In the genomic region with DNA sequence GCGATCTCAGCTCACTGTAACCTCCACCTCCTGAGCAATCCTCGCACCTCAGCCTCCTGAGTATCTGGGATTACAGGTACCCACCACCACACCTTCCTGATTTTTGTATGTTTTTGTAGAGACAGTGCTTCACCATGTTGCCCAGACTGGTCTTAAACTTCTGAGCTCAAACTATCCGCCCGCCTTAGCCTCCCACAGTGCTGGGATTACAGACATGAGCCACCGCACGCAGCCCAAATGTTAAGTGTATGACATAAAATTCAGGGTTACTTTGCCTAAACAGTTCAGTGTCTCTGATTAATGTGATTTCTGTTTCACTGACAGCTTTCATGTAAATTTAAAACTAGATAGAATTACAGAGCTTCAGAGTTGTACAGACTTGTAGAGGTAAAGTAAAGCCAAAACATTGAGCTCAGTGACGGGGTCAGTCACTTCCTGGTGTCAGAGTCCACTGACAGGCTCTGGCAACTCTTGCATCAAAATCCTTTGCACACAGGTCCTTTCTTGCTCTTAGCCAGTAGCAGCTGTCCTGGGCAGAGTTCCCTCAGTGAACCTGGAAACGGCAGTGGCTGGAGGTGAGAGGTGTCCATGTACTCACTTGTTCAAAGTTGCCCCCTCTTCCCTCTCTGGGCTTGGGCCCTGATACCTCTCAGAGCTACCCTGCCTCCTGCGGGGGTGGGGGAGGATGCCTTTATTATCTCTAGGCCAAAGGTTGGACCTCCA, we compare ENCODE assay signal across 31 cellular contexts. TPM values are rescaled to one million over a fixed set of nuclear protein-coding genes. Genes with fewer than 3 reads are reported as not detected.
A peak's percentile ranks its signal among the peaks of the same experiment; 100 is the strongest.
DNase-seq lines count a peak whose midpoint lies in the region; ATAC-seq and TF ChIP-seq lines count a peak whose summit lies in the region.
"Had no signal": no experiment of that assay in that cellular context is flagged by ENCODE, and none has a peak within 500 bp of the region (broad histone marks: within the 10 kb centered on the region; RNA-seq: fewer than 3 reads in every experiment).

No MANE protein-coding gene starts in this region.

- H3K27ac Mint-ChIP-seq in stimulated activated memory B cell treated with anti-CD40 and anti-IgM and Interleukin-4, amounts not matched to agents 10 μg/mL and 1 μg/mL and 100 μg/mL, for 72 hours = peak overlapping the region; percentile 57
- H3K27ac Mint-ChIP-seq: CD4-positive, alpha-beta T cell; GM23338; HFFc6 had no signal

- TF ChIP-seq CTCF in epithelial cell of esophagus (IDR thresholded peaks at IDR 0.05; ENCODE audit: insufficient read depth, low read depth, low read length, missing control alignments) (no peak), GM20000 (IDR thresholded peaks at IDR 0.05; ENCODE audit: extremely low read depth, missing control alignments) (no peak)

- H3K4me3 Mint-ChIP-seq in stimulated activated memory B cell treated with anti-CD40 and anti-IgM and Interleukin-4, amounts not matched to agents 10 μg/mL and 1 μg/mL and 100 μg/mL, for 72 hours = no peak overlapping the region
- H3K4me3 Mint-ChIP-seq: CD4-positive, alpha-beta T cell; GM23338; HFFc6 had no signal

- DNase-seq in NCI-H526 treated with DMSO at 0.1 percent for 48 hours (lab: John Stamatoyannopoulos, UW) (peak; percentile 37), epithelial cell of esophagus (ENCODE audit: low read depth) (peak; percentile 63), left lobe of liver (ENCODE audit: low spot score) (peak; percentile 86), GM20000 (ENCODE audit: low spot score) (no peak), GM19238 (ENCODE audit: insufficient read length, low spot score) (no peak)
- DNase-seq: AML-193; CD4-positive, alpha-beta T cell; COR-L47; GDM1; HFFc6; NCI-H1048; NCI-H1417 treated with DMSO at 0.1 percent for 48 hours; NCI-H187; NCI-H2081 treated with DMSO at 0.1 percent for 48 hours; NCI-H2171; NCI-H226; NCI-H510A treated with DMSO at 0.1 percent for 48 hours; NCI-H774; NK-92 treated with Interleukin-12 subunit alpha and Interleukin-12 subunit beta, amount 100 ng/mL, for 24 hours; PC-9; RPMI8226; SHP77 treated with DMSO at 0.1 percent for 48 hours; T-helper 1 cell had no signal

- H3K9me3 Mint-ChIP-seq in stimulated activated memory B cell treated with anti-CD40 and anti-IgM and Interleukin-4, amounts not matched to agents 10 μg/mL and 1 μg/mL and 100 μg/mL, for 72 hours = peaks cover 3% of the 10 kb centered on the region

- H3K4me1 Mint-ChIP-seq in stimulated activated memory B cell treated with anti-CD40 and anti-IgM and Interleukin-4, amounts not matched to agents 10 μg/mL and 1 μg/mL and 100 μg/mL, for 72 hours = peaks cover 49% of the 10 kb centered on the region

- no peaks in the 10 kb centered on the region for H3K27me3 Mint-ChIP-seq in stimulated activated memory B cell treated with anti-CD40 and anti-IgM and Interleukin-4, amounts not matched to agents 10 μg/mL and 1 μg/mL and 100 μg/mL, for 72 hours
- H3K27me3 Mint-ChIP-seq: CD4-positive, alpha-beta T cell had no signal

- no peak overlapping the region for H3K4me3 ChIP-seq in epithelial cell of esophagus (ENCODE audit: low read length)
- H3K4me3 ChIP-seq: A549; BLaER1 treated with 17β-estradiol and CSF1 and Interleukin-3, amounts not matched to agents 10 nM and 100 nM; GM12878; GM23338; HAP-1; PC-9 had no signal

- H3K36me3 Mint-ChIP-seq in stimulated activated memory B cell treated with anti-CD40 and anti-IgM and Interleukin-4, amounts not matched to agents 10 μg/mL and 1 μg/mL and 100 μg/mL, for 72 hours = peaks cover 37% of the 10 kb centered on the region

- peak; percentile 94 for ATAC-seq in left lobe of liver
- ATAC-seq in stimulated activated memory B cell treated with anti-CD40 and anti-IgM and Interleukin-4, amounts not matched to agents 10 μg/mL and 1 μg/mL and 100 μg/mL, for 72 hours = no peak
- ATAC-seq in GM18498 (IDR thresholded peaks at IDR 0.05; ENCODE audit: unreplicated experiment) = no peak
- ATAC-seq in GM18520 (IDR thresholded peaks at IDR 0.05; ENCODE audit: unreplicated experiment) = no peak
- ATAC-seq: A549, GM23338 had no signal

RNA-seq across cellular contexts. Expression of a gene that starts 33.7 kb away (rescaled TPM):
- 58.5 TPM for total RNA-seq in left lobe of liver

Comparison
In these comparisons a context has a peak if more than half of its experiments do, and no peak if none do; other contexts are left out.
1. DNase-seq: peak in NCI-H526 treated with DMSO at 0.1 percent for 48 hours (single experiment), epithelial cell of esophagus (single experiment) and left lobe of liver (single experiment); none in GM20000 (single experiment) and GM19238 (single experiment).